Comparison of ENCODE assay signal across 12 cellular contexts in genomic region chr2:95300391-95300938, GRCh38. TPM values are rescaled to one million over a fixed set of nuclear protein-coding genes. Genes with fewer than 3 reads are reported as not detected.
DNase-seq lines count a peak whose midpoint lies in the region; ATAC-seq and TF ChIP-seq lines count a peak whose summit lies in the region.
"Had no signal": no experiment of that assay in that cellular context is flagged by ENCODE, and none has a peak within 500 bp of the region (broad histone marks: within the 10 kb centered on the region; RNA-seq: fewer than 3 reads in every experiment).

No MANE protein-coding gene starts in this region.

- H3K4me2 ChIP-seq in HCT116 (ENCODE audit: low read length), result no peak overlapping the region

- DNase-seq in HCT116 (ENCODE audit: low read depth, low spot score) (no peak), NCI-H345 (lab: John Stamatoyannopoulos, UW) (peak; percentile 86), glomerular visceral epithelial cell (ENCODE audit: extremely low spot score) (peak; percentile 75), GM10248 (ENCODE audit: extremely low spot score) (no peak), heart left ventricle (no peak), mesenteric fat pad (ENCODE audit: low spot score) (no peak)
- DNase-seq: activated CD8-positive, alpha-beta memory T cell treated with anti-CD3 and anti-CD28 coated beads for 24 hours; left ventricle myocardium inferior had no signal

- TF ChIP-seq POLR2A in HCT116 (IDR thresholded peaks at IDR 0.05; ENCODE audit: borderline replicate concordance, extremely low read depth, insufficient read depth, insufficient read length) (no peak), heart left ventricle (IDR thresholded peaks at IDR 0.05) (no peak)

- no peaks in the 10 kb centered on the region for H3K36me3 ChIP-seq in HCT116 (ENCODE audit: control insufficient read depth in 1 of 2, insufficient read depth in 2 of 2, low read length in 2 of 2)
- H3K36me3 ChIP-seq in heart left ventricle, result no peaks in the 10 kb centered on the region
- H3K36me3 ChIP-seq: left ventricle myocardium inferior, neutrophil had no signal

- no peaks in the 10 kb centered on the region for H3K9me2 ChIP-seq in HCT116 (ENCODE audit: insufficient read depth)

- H3K27me3 ChIP-seq in HCT116 (ENCODE audit: insufficient read depth, low read length) (no peaks in the 10 kb centered on the region), heart left ventricle (peaks cover 0 to 45% (median 5%) of the 10 kb centered on the region in 9 donors)

- H3K4me1 ChIP-seq in HCT116 (ENCODE audit: control insufficient read depth in 1 of 2, insufficient read depth in 2 of 2, low read length in 2 of 2) (peaks cover 0 to 8% of the 10 kb centered on the region in 2 experiments; a peak in 1 of 4 replicates), heart left ventricle (no peaks in the 10 kb centered on the region)
- H3K4me1 ChIP-seq: left ventricle myocardium inferior had no signal

- intact Hi-C loops in HCT116 (cut with micrococcal nuclease) (no loop called here), heart left ventricle (cut with DNase I) (no loop called here)

- no peak overlapping the region for H2AFZ ChIP-seq in HCT116 (ENCODE audit: low read depth, low read length, poor library complexity, severe bottlenecking)

- no peak overlapping the region for H3K9ac ChIP-seq in HCT116 (ENCODE audit: low read length)

- ATAC-seq in HCT116 (peak; percentile 31; the same call in 1 of the 2 replicates), heart left ventricle (no peak), GM18909 (IDR thresholded peaks at IDR 0.05; ENCODE audit: poor library complexity, unreplicated experiment) (no peak)

- CTCF ChIA-PET in HCT116 (lab: Charles Lee), result interaction anchor here (1.4 kb wide), 1 partner anchor 69 kb away, joined by 4 read pairs; no protein-coding TSS in a partner anchor
- CTCF ChIA-PET in GM10248 (lab: Yijun Ruan, JAX), result no interaction called here

- H3K4me3 ChIP-seq in HCT116 (replicated peaks in 1 of 2; ENCODE audit: low read depth in 1 of 2, low read length in 2 of 2) (no peak overlapping the region), heart left ventricle (no peak overlapping the region)
- H3K4me3 ChIP-seq: left ventricle myocardium inferior had no signal

- no TSS peak for BruUV-seq in HCT116 (replicated peaks; lab: Mats Ljungman, UMichigan)

- no peaks in the 10 kb centered on the region for H3K79me2 ChIP-seq in HCT116 (ENCODE audit: insufficient read depth, low read length)

- no peaks in the 10 kb centered on the region for H3K9me3 ChIP-seq in HCT116 (ENCODE audit: control insufficient read depth in 1 of 2, insufficient read depth in 1 of 2, low read depth in 1 of 2, low read length in 2 of 2)
- H3K9me3 ChIP-seq in heart left ventricle, result no peaks in the 10 kb centered on the region
- H3K9me3 ChIP-seq: left ventricle myocardium inferior, neutrophil had no signal

- TF ChIP-seq CTCF in 22Rv1 (IDR thresholded peaks at IDR 0.05), result no peak
- no peak for TF ChIP-seq CTCF in HCT116 (IDR thresholded peaks at IDR 0.05 in 2 of 3, conservative IDR thresholded peaks at IDR 0.05 in 1 of 3; ENCODE audit: borderline replicate concordance in 1 of 3, insufficient read depth in 1 of 3, low read depth in 2 of 3, low read length in 2 of 3)
- TF ChIP-seq CTCF in GM10248 (IDR thresholded peaks at IDR 0.05; ENCODE audit: control extremely low read depth, extremely low read depth, low read depth, missing control alignments), result no peak
- TF ChIP-seq CTCF in heart left ventricle (IDR thresholded peaks at IDR 0.05), result no peak

- H3K27ac ChIP-seq in 22Rv1 (peak overlapping the region; percentile 55), HCT116 (ENCODE audit: low read depth, low read length) (no peak overlapping the region; the same call in 1 of the 2 replicates), heart left ventricle (no peak overlapping the region)
- H3K27ac ChIP-seq: left ventricle myocardium inferior, neutrophil had no signal

- POLR2A ChIA-PET in HCT116 (lab: Charles Lee), result no interaction called here
- POLR2A ChIA-PET in GM10248 (lab: Yijun Ruan, JAX), result no interaction called here

- RAD21 ChIA-PET in HCT116 (lab: Charles Lee; ENCODE audit: low non-redundant PET in 1 of 2, low total read pairs in 2 of 2, uncharacterized antibody in 2 of 2, unreplicated experiment in 2 of 2), result interaction anchor here in 1 of 2 experiments (1.1 kb wide), 1 partner anchor 69 kb away, joined by 3 read pairs; no protein-coding TSS in a partner anchor

- TF ChIP-seq RAD21 in HCT116 (IDR thresholded peaks at IDR 0.05; ENCODE audit: low read depth), result no peak

- 27 to 38% (median 33%) methylated on average over 6 to 11 of the region's 11 CpGs for WGBS in heart left ventricle, 4 donors

- H4K20me1 ChIP-seq in HCT116 (ENCODE audit: insufficient read depth), result no peaks in the 10 kb centered on the region

TF ChIP-seq in HCT116, 20 proteins besides CTCF, POLR2A, EP300 and RAD21:
- no peak for TF ChIP-seq EGR1 (IDR thresholded peaks at IDR 0.05; ENCODE audit: low read depth)
- TF ChIP-seq TCF7L2 (IDR thresholded peaks at IDR 0.05; ENCODE audit: borderline replicate concordance, extremely low read depth, insufficient read depth, insufficient read length), result peak; percentile 45
TF ChIP-seq in HCT116: peak in this region for 1.

RNA-seq across cellular contexts. Expression of gene KCNIP3, which starts 3.3 kb away (rescaled TPM):
- total RNA-seq in HCT116 (2021; ENCODE audit: unreplicated experiment), result 3.1 TPM
- polyA plus RNA-seq in HCT116 (2012), result 1.8 and 2.0 TPM in 2 replicates
- total RNA-seq in heart left ventricle, result 1 to 10 TPM; 2.7 to 8.3 (median 4.0) TPM
- polyA plus RNA-seq in heart left ventricle, result 1 to 10 TPM; 2.7 to 4.3 TPM
- 3.8 TPM for total RNA-seq in mesenteric fat pad
- total RNA-seq: G401 had no signal

RNA-seq across cellular contexts. Expression of gene PROM2, which starts 26.2 kb away (rescaled TPM):
- total RNA-seq in HCT116 (2021; ENCODE audit: unreplicated experiment), result 11.9 TPM
- 10.3 and 12.2 TPM in 2 replicates for polyA plus RNA-seq in HCT116 (2012)
- 1 to 10 TPM in 5 of 9 donors, under 1 TPM in 4; 0.36 to 1.9 (median 1.1) TPM for total RNA-seq in heart left ventricle
- 1 to 10 TPM in 1 of 2 donors, under 1 TPM in 1; 0.35 to 1.4 TPM for polyA plus RNA-seq in heart left ventricle
- 0.39 TPM for total RNA-seq in mesenteric fat pad

Comparison
In these comparisons a context has a peak if more than half of its experiments do, and no peak if none do; other contexts are left out.
1. DNase-seq: peak in NCI-H345 (single experiment) and glomerular visceral epithelial cell (single experiment); none in HCT116 (single experiment), GM10248 (single experiment), heart left ventricle (0 of 5) and mesenteric fat pad (single experiment).